ENCODE assay signal across 18 cellular contexts in the genomic region with DNA sequence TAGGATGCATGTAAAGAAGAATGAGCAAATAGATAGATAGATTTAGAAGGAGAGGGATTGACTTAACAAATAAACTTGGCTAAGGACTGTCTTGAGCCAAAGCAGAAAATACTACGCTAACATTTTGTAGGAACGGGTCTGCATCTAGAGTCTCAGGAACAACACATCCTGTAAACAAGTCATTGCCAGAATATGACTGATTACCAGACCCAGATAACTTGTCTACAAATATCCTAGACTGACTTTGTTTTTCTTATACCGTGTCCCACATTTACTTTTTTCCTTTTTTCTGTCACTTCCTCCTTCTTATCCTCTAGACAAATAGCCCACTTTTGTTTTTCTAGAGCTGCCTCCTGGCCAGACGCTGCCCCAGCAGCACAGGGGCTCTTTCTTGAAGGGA.
"Had no signal": no experiment of that assay in that cellular context is flagged by ENCODE, and none has a peak within 500 bp of the region (broad histone marks: within the 10 kb centered on the region; RNA-seq: fewer than 3 reads in every experiment).

No MANE protein-coding gene starts in this region.

- H3K27ac ChIP-seq: dorsolateral prefrontal cortex had no signal

- H3K27ac Mint-ChIP-seq: activated B cell treated with CpG ODN at 0.5 μM for 24 hours; activated CD4-positive, alpha-beta memory T cell treated with anti-CD3 and anti-CD28 coated beads for 36 hours; activated naive CD8-positive, alpha-beta T cell; activated T-helper 1 cell treated with anti-CD3 and anti-CD28 coated beads, Interleukin-12 subunit alpha, Interleukin-12 subunit beta, Interleukin-2, Interleukin-4 antibody, amounts not matched to agents 30 ng/mL and 10 ng/mL and 1 ng/mL, durations not matched to agents 14 hours and 24 hours and 36 hours; immature natural killer cell; nephron; T-helper 2 cell treated with Interferon-gamma antibody and Interleukin-4, amounts not matched to agents 5 μg/mL and 100 μg/mL, for 36 hours; type B pancreatic cell had no signal

- H3K36me3 Mint-ChIP-seq: activated CD4-positive, alpha-beta memory T cell treated with anti-CD3 and anti-CD28 coated beads for 36 hours; activated naive CD8-positive, alpha-beta T cell; immature natural killer cell; type B pancreatic cell had no signal

- ATAC-seq: stimulated activated naive CD8-positive, alpha-beta T cell treated with anti-CD3 and anti-CD28 coated beads, Interleukin-15, Interleukin-2, amounts not matched to agents 100 U/mL and 50 U/mL, for 24 hours had no signal

- DNase-seq: activated B cell treated with CpG ODN at 0.5 μM for 24 hours; activated CD4-positive, alpha-beta memory T cell treated with anti-CD3 and anti-CD28 coated beads for 36 hours; activated CD4-positive, alpha-beta T cell treated with anti-CD3 and anti-CD28 coated beads for 4 hours; activated gamma-delta T cell treated with Interleukin-2 at 50 U/mL for 16 hours; activated T-cell treated with anti-CD3 and anti-CD28 coated beads for 4 hours; dorsolateral prefrontal cortex; foreskin melanocyte; head of caudate nucleus; immature natural killer cell; kidney glomerular epithelial cell; mesendoderm; stimulated activated CD4-positive, alpha-beta T cell treated with anti-CD3 and anti-CD28 coated beads, Interleukin-2, amount 100 ng/mL, for 24 hours; stimulated activated naive CD8-positive, alpha-beta T cell treated with anti-CD3 and anti-CD28 coated beads, Interleukin-15, Interleukin-2, amounts not matched to agents 100 U/mL and 50 U/mL, for 24 hours had no signal

- H3K4me1 Mint-ChIP-seq: activated B cell treated with CpG ODN at 0.5 μM for 24 hours, immature natural killer cell had no signal

- H3K4me3 ChIP-seq: dorsolateral prefrontal cortex had no signal

- H3K27me3 ChIP-seq: dorsolateral prefrontal cortex had no signal

- H3K9me3 Mint-ChIP-seq: activated B cell treated with CpG ODN at 0.5 μM for 24 hours; activated T-helper 1 cell treated with anti-CD3 and anti-CD28 coated beads, Interleukin-12 subunit alpha, Interleukin-12 subunit beta, Interleukin-2, Interleukin-4 antibody, amounts not matched to agents 30 ng/mL and 10 ng/mL and 1 ng/mL, durations not matched to agents 14 hours and 24 hours and 36 hours; nephron; T-helper 2 cell treated with Interferon-gamma antibody and Interleukin-4, amounts not matched to agents 5 μg/mL and 100 μg/mL, for 36 hours; type B pancreatic cell had no signal

- H3K27me3 Mint-ChIP-seq: activated B cell treated with CpG ODN at 0.5 μM for 24 hours; activated CD4-positive, alpha-beta memory T cell treated with anti-CD3 and anti-CD28 coated beads for 36 hours; activated naive CD8-positive, alpha-beta T cell; type B pancreatic cell had no signal

- H3K4me3 Mint-ChIP-seq: activated B cell treated with CpG ODN at 0.5 μM for 24 hours; activated CD4-positive, alpha-beta memory T cell treated with anti-CD3 and anti-CD28 coated beads for 36 hours; activated naive CD8-positive, alpha-beta T cell; activated T-helper 1 cell treated with anti-CD3 and anti-CD28 coated beads, Interleukin-12 subunit alpha, Interleukin-12 subunit beta, Interleukin-2, Interleukin-4 antibody, amounts not matched to agents 30 ng/mL and 10 ng/mL and 1 ng/mL, durations not matched to agents 14 hours and 24 hours and 36 hours; immature natural killer cell; nephron; T-helper 2 cell treated with Interferon-gamma antibody and Interleukin-4, amounts not matched to agents 5 μg/mL and 100 μg/mL, for 36 hours; type B pancreatic cell had no signal
